14 cellular contexts compared by ENCODE assay signal in genomic region chr9:714675-715074, GRCh38.
DNase-seq lines count a peak whose midpoint lies in the region; ATAC-seq and TF ChIP-seq lines count a peak whose summit lies in the region.
"Had no signal": no experiment of that assay in that cellular context is flagged by ENCODE, and none has a peak within 500 bp of the region (broad histone marks: within the 10 kb centered on the region; RNA-seq: fewer than 3 reads in every experiment).

No MANE protein-coding gene starts in this region.

- intact Hi-C loops in mucosa of descending colon (cut with DNase I, micrococcal nuclease) = no loop called here

- H3K4me1 ChIP-seq in lung (ENCODE audit: control insufficient read depth in 2 of 2, insufficient read depth in 2 of 2, low read length in 2 of 2) = peaks cover 7 to 8% of the 10 kb centered on the region in 2 donors
- peaks cover 49% of the 10 kb centered on the region for H3K4me1 ChIP-seq in stomach smooth muscle (ENCODE audit: control insufficient read depth, insufficient read depth, low read length)
- no peaks in the 10 kb centered on the region for H3K4me1 ChIP-seq in mucosa of descending colon (ENCODE audit: low read depth)

- peaks cover 29% of the 10 kb centered on the region for H3K36me3 Mint-ChIP-seq in brain

- H3K4me1 Mint-ChIP-seq in brain = peaks cover 33% of the 10 kb centered on the region

- peak overlapping the region in 4 of 5 experiments; percentile 16 to 85 (median 72) for H3K27ac Mint-ChIP-seq in brain
- H3K27ac Mint-ChIP-seq: WTC11 had no signal

- H3K27me3 Mint-ChIP-seq in brain = peaks cover 6% of the 10 kb centered on the region

- DNase-seq in G401 (ENCODE audit: low spot score) (peak; percentile 62), lung (ENCODE audit: low spot score) (no peak), NCI-H2029 treated with DMSO at 0.1 percent for 48 hours (lab: John Stamatoyannopoulos, UW) (no peak), ureter (ENCODE audit: low spot score) (no peak), DMS53 treated with DMSO at 0.1 percent for 48 hours (lab: John Stamatoyannopoulos, UW; ENCODE audit: unreplicated experiment) (no peak), mucosa of descending colon (no peak)
- DNase-seq: activated effector memory CD4-positive, alpha-beta T cell treated with anti-CD3 and anti-CD28 coated beads, Interleukin-2, amount 50 U/mL, for 16 hours; NCI-H1694; NCI-H524; pancreas had no signal

- in situ Hi-C loops in G401 (cut with HindIII; ENCODE audit: low sequenced_read_pairs) = no loop called here

- no peak for TF ChIP-seq CTCF in brain (conservative IDR thresholded peaks at IDR 0.05)
- no peak for TF ChIP-seq CTCF in lung (IDR thresholded peaks at IDR 0.05; ENCODE audit: control extremely low read depth, extremely low read depth)
- TF ChIP-seq CTCF in mucosa of descending colon (IDR thresholded peaks at IDR 0.05) = no peak

- no peaks in the 10 kb centered on the region for H3K27me3 ChIP-seq in lung (ENCODE audit: control insufficient read depth, insufficient read depth)
- no peaks in the 10 kb centered on the region for H3K27me3 ChIP-seq in stomach smooth muscle (ENCODE audit: control insufficient read depth in 1 of 2, insufficient read depth in 2 of 2, low read length in 2 of 2)
- H3K27me3 ChIP-seq: pancreas had no signal

- ATAC-seq in lung (ENCODE audit: insufficient read depth, low FRiP score) (no peak), mucosa of descending colon (no peak)
- ATAC-seq: Panc1, WTC11 had no signal

- H3K9me3 Mint-ChIP-seq in brain = peaks cover 0 to 4% (median 0%) of the 10 kb centered on the region in 5 experiments
- H3K9me3 Mint-ChIP-seq: WTC11 had no signal

- H3K9me3 ChIP-seq in lung (ENCODE audit: control insufficient read depth in 2 of 2, insufficient read depth in 1 of 2, low read length in 1 of 2) (peaks cover 0 to 1% of the 10 kb centered on the region in 2 donors), stomach smooth muscle (ENCODE audit: control insufficient read depth in 2 of 2, low read length in 2 of 2) (no peaks in the 10 kb centered on the region), mucosa of descending colon (no peaks in the 10 kb centered on the region)
- H3K9me3 ChIP-seq: pancreas had no signal

- H3K36me3 ChIP-seq in lung (ENCODE audit: control insufficient read depth in 2 of 2, insufficient read depth in 2 of 2, low read length in 2 of 2) = peaks cover 3 to 21% of the 10 kb centered on the region in 2 donors
- H3K36me3 ChIP-seq in stomach smooth muscle (ENCODE audit: control insufficient read depth in 2 of 2, insufficient read depth in 2 of 2, low read length in 2 of 2) = peaks cover 19% of the 10 kb centered on the region in 2 donors
- no peaks in the 10 kb centered on the region for H3K36me3 ChIP-seq in mucosa of descending colon (ENCODE audit: low read depth)

- 79 to 84% methylated on average over 2 of the region's 2 CpGs for WGBS in lung, 2 donors

- peak overlapping the region in 1 of 2 donors; percentile 20 for H3K9ac ChIP-seq in stomach smooth muscle (ENCODE audit: low read length in 2 of 2)

- H3K4me3 ChIP-seq in lung (no peak overlapping the region), stomach smooth muscle (ENCODE audit: low read length in 2 of 2) (peak overlapping the region in 1 of 2 donors; percentile 35), mucosa of descending colon (no peak overlapping the region)
- H3K4me3 ChIP-seq: pancreas had no signal

- H3K27ac ChIP-seq in lung (ENCODE audit: low read depth in 1 of 2, low read length in 1 of 2) (peak overlapping the region; percentile 41 to 90), stomach smooth muscle (ENCODE audit: low read length) (peak overlapping the region; percentile 64)

- H3K4me3 Mint-ChIP-seq in brain = peak overlapping the region in 1 of 5 experiments; percentile 35
- H3K4me3 Mint-ChIP-seq: WTC11 had no signal
